Comparison of ENCODE assay signal across 10 cellular contexts in genomic region chr5:172854958-172855357, GRCh38. TPM values are rescaled to one million over a fixed set of nuclear protein-coding genes. Genes with fewer than 3 reads are reported as not detected.
DNase-seq lines count a peak whose midpoint lies in the region; ATAC-seq, FAIRE-seq and TF ChIP-seq lines count a peak whose summit lies in the region.
"Had no signal": no experiment of that assay in that cellular context is flagged by ENCODE, and none has a peak within 500 bp of the region (broad histone marks: within the 10 kb centered on the region; RNA-seq: fewer than 3 reads in every experiment).

No MANE protein-coding gene starts in this region.

- CTCF ChIA-PET in A549 (lab: Yijun Ruan, JAX) = interaction anchor here (0.6 to 1.9 kb wide), 4 partner anchors 11 to 138 kb away, joined by 3 to 4 read pairs (median 4); no protein-coding TSS in a partner anchor

- FAIRE-seq in A549 (lab: Jason Lieb, UNC) = no peak

- no peak for TF ChIP-seq CTCF in A549 (IDR thresholded peaks at IDR 0.05)
- TF ChIP-seq CTCF in Peyer's patch (IDR thresholded peaks at IDR 0.05) = no peak
- TF ChIP-seq CTCF in foreskin keratinocyte (conservative IDR thresholded peaks at IDR 0.05) = no peak
- no peak for TF ChIP-seq CTCF in psoas muscle (IDR thresholded peaks at IDR 0.05)

- H3K27me3 ChIP-seq in Peyer's patch (no peaks in the 10 kb centered on the region), foreskin keratinocyte (no peaks in the 10 kb centered on the region), psoas muscle (ENCODE audit: insufficient read depth in 3 of 3, low read length in 2 of 3) (no peaks in the 10 kb centered on the region)

- H3K36me3 ChIP-seq in Peyer's patch (no peaks in the 10 kb centered on the region), psoas muscle (ENCODE audit: insufficient read depth in 1 of 2, low read depth in 1 of 2) (no peaks in the 10 kb centered on the region)

- no peak for ATAC-seq in A549
- no peak for ATAC-seq in foreskin keratinocyte
- ATAC-seq in psoas muscle = no peak
- ATAC-seq in HG02970 (IDR thresholded peaks at IDR 0.05; ENCODE audit: low FRiP score, unreplicated experiment) = no peak
- no peak for ATAC-seq in HG03520 (IDR thresholded peaks at IDR 0.05; ENCODE audit: unreplicated experiment)

- TF ChIP-seq EP300 in A549 (IDR thresholded peaks at IDR 0.05) = no peak

- POLR2A ChIA-PET in A549 (lab: Yijun Ruan, JAX) = no interaction called here

- TF ChIP-seq RAD21 in A549 (conservative IDR thresholded peaks at IDR 0.05 in 1 of 2, IDR thresholded peaks at IDR 0.05 in 1 of 2) = no peak

- no peaks in the 10 kb centered on the region for H3K9me3 ChIP-seq in A549
- H3K9me3 ChIP-seq in Peyer's patch = no peaks in the 10 kb centered on the region
- H3K9me3 ChIP-seq in psoas muscle = no peaks in the 10 kb centered on the region

- H3K27ac ChIP-seq in A549 (peak overlapping the region; percentile 96 to 99), Peyer's patch (peak overlapping the region; percentile 32 to 76 (median 63)), foreskin keratinocyte (peak overlapping the region; percentile 10), psoas muscle (peak overlapping the region; percentile 64)

- peaks cover 95% of the 10 kb centered on the region for H3K4me1 ChIP-seq in A549
- peaks cover 11 to 75% (median 20%) of the 10 kb centered on the region in 4 donors for H3K4me1 ChIP-seq in Peyer's patch
- peaks cover 1% of the 10 kb centered on the region for H3K4me1 ChIP-seq in foreskin keratinocyte
- peaks cover 62% of the 10 kb centered on the region for H3K4me1 ChIP-seq in psoas muscle

- 84% methylated on average over 3 of the region's 4 CpGs for WGBS in A549 (ENCODE audit: missing lambda C conversion rate)
- 89 to 91% (median 89%) methylated on average over 4 of the region's 4 CpGs for WGBS in psoas muscle, 3 donors

- H3K4me3 ChIP-seq in A549 (no peak overlapping the region), Peyer's patch (no peak overlapping the region), psoas muscle (no peak overlapping the region)

- TF ChIP-seq POLR2A in A549 (IDR thresholded peaks at IDR 0.05; ENCODE audit: low read length) (no peak), Peyer's patch (IDR thresholded peaks at IDR 0.05) (no peak)

- DNase-seq in A549 (ENCODE audit: low read depth in 1 of 2, low spot score in 1 of 2) (no peak), Peyer's patch (no peak), foreskin keratinocyte (no peak), psoas muscle (no peak), NCI-H446 (lab: John Stamatoyannopoulos, UW) (no peak), SIG-M5 (lab: John Stamatoyannopoulos, UW) (no peak)
- DNase-seq: activated CD4-positive, alpha-beta T cell treated with anti-CD3 and anti-CD28 coated beads for 48 hours; stimulated activated CD4-positive, alpha-beta T cell treated with anti-CD3 and anti-CD28 coated beads, Interleukin-2, amount 100 ng/mL, for 24 hours had no signal

- peak overlapping the region; percentile 6; the same call in 2 of the 3 replicates for H3K4me2 ChIP-seq in A549

- intact Hi-C loops in psoas muscle (cut with DNase I) = no loop called here

TF ChIP-seq in A549, 52 proteins besides CTCF, POLR2A, EP300 and RAD21:
- TF ChIP-seq MAZ (IDR thresholded peaks at IDR 0.05; ENCODE audit: borderline replicate concordance, low read depth, low read length) (no peak), RFX5 (IDR thresholded peaks at IDR 0.05) (no peak), ATOH8 (CRISPR knock-in tag; IDR thresholded peaks at IDR 0.05; ENCODE audit: low read depth) (no peak), GATA3 (IDR thresholded peaks at IDR 0.05; ENCODE audit: borderline replicate concordance) (no peak), ZC3H11A (IDR thresholded peaks at IDR 0.05) (no peak), SREBF2 (IDR thresholded peaks at IDR 0.05) (no peak), HDAC2 (IDR thresholded peaks at IDR 0.05) (no peak), HOXA7 (CRISPR knock-in tag; IDR thresholded peaks at IDR 0.05) (no peak), HOXB5 (CRISPR knock-in tag; IDR thresholded peaks at IDR 0.05) (no peak), RCOR1 (IDR thresholded peaks at IDR 0.05; ENCODE audit: low read depth, low read length) (no peak), FOXS1 (CRISPR knock-in tag; IDR thresholded peaks at IDR 0.05) (no peak), CBX8 (IDR thresholded peaks at IDR 0.05) (no peak), HES2 (IDR thresholded peaks at IDR 0.05) (no peak)

RNA-seq across cellular contexts. Expression of gene ERGIC1, which starts 20.9 kb away (rescaled TPM):
- 176 and 208 TPM in 2 replicates for polyA plus RNA-seq in A549 (2011; rRNA removed)
- 184 and 254 TPM in 2 replicates for polyA plus RNA-seq in A549 (2012; cell fraction: cytosol; rRNA removed)
- 131 and 150 TPM in 2 replicates for polyA plus RNA-seq in A549 (2012; cell fraction: nucleus; rRNA removed)
- polyA plus RNA-seq in A549 (2017; fragmentation: RNase III; extraction: RNeasy Plus Mini Kit Qiagen cat#74134 plus additional on column Dnase treatment) = 289 to 322 TPM (median 304 TPM) in 3 replicates
- polyA minus RNA-seq in A549 (2011; rRNA and poly(A)+ RNA removed) = 418 and 510 TPM in 2 replicates
- 100 to 1,000 TPM; 113 to 180 (median 143) TPM for total RNA-seq in Peyer's patch
- 86.8 and 90.9 TPM in 2 replicates for total RNA-seq in foreskin keratinocyte
- 54.3 and 61.3 TPM in 2 replicates for polyA plus RNA-seq in foreskin keratinocyte
- 10 to 100 TPM; 49.9 to 86.5 (median 53.7) TPM for total RNA-seq in psoas muscle
- polyA plus RNA-seq in psoas muscle = 100 to 1,000 TPM in 1 of 3 donors, 10 to 100 TPM in 2; 50.5 to 116 (median 60.1) TPM

Comparison
In these comparisons a context has a peak if more than half of its experiments do, and no peak if none do; other contexts are left out.
1. H3K27ac ChIP-seq: peak in every context shown above with its lines; median percentile 98 in A549; 64 in psoas muscle; 63 in Peyer's patch; 10 in foreskin keratinocyte.